11 cellular contexts compared by ENCODE assay signal in the genomic region with DNA sequence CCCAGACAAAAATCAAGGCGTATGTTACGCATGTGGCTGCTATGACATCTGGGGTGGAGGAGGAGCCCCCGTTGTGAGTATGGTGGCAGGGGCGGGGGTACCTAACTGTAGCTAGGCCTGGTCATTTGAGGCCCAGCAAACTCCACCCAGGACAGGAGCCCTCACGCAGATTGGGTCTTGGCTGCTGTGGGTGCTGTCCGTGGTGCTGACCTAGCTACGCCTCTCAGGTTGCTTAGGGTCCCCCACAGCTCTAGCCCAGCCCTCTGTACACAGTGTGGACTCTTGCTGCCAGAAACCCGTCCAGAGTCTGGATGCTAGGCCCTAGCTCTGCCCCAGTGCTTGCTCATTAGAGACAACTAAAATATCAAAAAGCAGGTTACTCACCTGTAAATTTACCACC.
A peak's percentile ranks its signal among the peaks of the same experiment; 100 is the strongest.
DNase-seq lines count a peak whose midpoint lies in the region; ATAC-seq and TF ChIP-seq lines count a peak whose summit lies in the region.
"Had no signal": no experiment of that assay in that cellular context is flagged by ENCODE, and none has a peak within 500 bp of the region (broad histone marks: within the 10 kb centered on the region; RNA-seq: fewer than 3 reads in every experiment).

No MANE protein-coding gene starts in this region.

- no TSS peak for BruUV-seq in Calu3 (replicated peaks; lab: Mats Ljungman, UMichigan)

- H3K4me1 Mint-ChIP-seq in activated naive CD8-positive, alpha-beta T cell treated with anti-CD3 and anti-CD28 coated beads, Interleukin-2, amount 10 ng/mL, durations not matched to agents 7 days and 5 days: no peaks in the 10 kb centered on the region
- no peaks in the 10 kb centered on the region for H3K4me1 Mint-ChIP-seq in activated naive CD8-positive, alpha-beta T cell treated with anti-CD3 and anti-CD28 coated beads for 36 hours
- H3K4me1 Mint-ChIP-seq in progenitor cell of endocrine pancreas (ENCODE audit: low read depth): no peaks in the 10 kb centered on the region
- no peaks in the 10 kb centered on the region for H3K4me1 Mint-ChIP-seq in Calu3 (ENCODE audit: low read depth, unreplicated experiment)
- H3K4me1 Mint-ChIP-seq: B cell had no signal

- intact Hi-C loops in Calu3 (cut with micrococcal nuclease; ENCODE audit: unreplicated experiment): no loop called here

- H3K4me3 Mint-ChIP-seq in activated naive CD8-positive, alpha-beta T cell treated with anti-CD3 and anti-CD28 coated beads, Interleukin-2, amount 10 ng/mL, durations not matched to agents 7 days and 5 days: no peak overlapping the region
- H3K4me3 Mint-ChIP-seq in activated naive CD8-positive, alpha-beta T cell treated with anti-CD3 and anti-CD28 coated beads for 36 hours: no peak overlapping the region
- H3K4me3 Mint-ChIP-seq in progenitor cell of endocrine pancreas (ENCODE audit: low read depth) (no peak overlapping the region), Calu3 (ENCODE audit: low read depth, unreplicated experiment) (no peak overlapping the region)
- H3K4me3 Mint-ChIP-seq: B cell had no signal

- no peak overlapping the region for H3K27ac Mint-ChIP-seq in activated naive CD8-positive, alpha-beta T cell treated with anti-CD3 and anti-CD28 coated beads, Interleukin-2, amount 10 ng/mL, durations not matched to agents 7 days and 5 days
- H3K27ac Mint-ChIP-seq in activated naive CD8-positive, alpha-beta T cell treated with anti-CD3 and anti-CD28 coated beads for 36 hours: no peak overlapping the region
- no peak overlapping the region for H3K27ac Mint-ChIP-seq in progenitor cell of endocrine pancreas
- no peak overlapping the region for H3K27ac Mint-ChIP-seq in Calu3 (ENCODE audit: unreplicated experiment)
- H3K27ac Mint-ChIP-seq: B cell had no signal

- POLR2A ChIA-PET in activated naive CD8-positive, alpha-beta T cell treated with anti-CD3 and anti-CD28 coated beads, Interleukin-2, amount 10 ng/mL, durations not matched to agents 7 days and 5 days (lab: Charles Lee): no interaction called here

- no peaks in the 10 kb centered on the region for H3K36me3 Mint-ChIP-seq in activated naive CD8-positive, alpha-beta T cell treated with anti-CD3 and anti-CD28 coated beads, Interleukin-2, amount 10 ng/mL, durations not matched to agents 7 days and 5 days
- peaks cover 6% of the 10 kb centered on the region for H3K36me3 Mint-ChIP-seq in activated naive CD8-positive, alpha-beta T cell treated with anti-CD3 and anti-CD28 coated beads for 36 hours
- H3K36me3 Mint-ChIP-seq in progenitor cell of endocrine pancreas (ENCODE audit: insufficient read depth) (peaks cover under 1% of the 10 kb centered on the region), Calu3 (ENCODE audit: insufficient read depth, unreplicated experiment) (no peaks in the 10 kb centered on the region)

- TF ChIP-seq CTCF in progenitor cell of endocrine pancreas (IDR thresholded peaks at IDR 0.05; ENCODE audit: unreplicated experiment): no peak
- TF ChIP-seq CTCF in Calu3 (IDR thresholded peaks at IDR 0.05; ENCODE audit: unreplicated experiment): no peak

- peaks cover 29% of the 10 kb centered on the region for H3K9me3 Mint-ChIP-seq in activated naive CD8-positive, alpha-beta T cell treated with anti-CD3 and anti-CD28 coated beads, Interleukin-2, amount 10 ng/mL, durations not matched to agents 7 days and 5 days
- peaks cover 30% of the 10 kb centered on the region for H3K9me3 Mint-ChIP-seq in activated naive CD8-positive, alpha-beta T cell treated with anti-CD3 and anti-CD28 coated beads for 36 hours
- peaks cover 22% of the 10 kb centered on the region for H3K9me3 Mint-ChIP-seq in progenitor cell of endocrine pancreas (ENCODE audit: low read depth)
- peaks cover 15% of the 10 kb centered on the region for H3K9me3 Mint-ChIP-seq in Calu3 (ENCODE audit: low read depth, unreplicated experiment)

- CTCF ChIA-PET in Calu3 (lab: Charles Lee): no interaction called here

- peak; percentile 44 for DNase-seq in activated naive CD8-positive, alpha-beta T cell treated with anti-CD3 and anti-CD28 coated beads, Interleukin-2, amount 10 ng/mL, durations not matched to agents 7 days and 5 days
- DNase-seq in activated naive CD8-positive, alpha-beta T cell treated with anti-CD3 and anti-CD28 coated beads for 36 hours: no peak
- DNase-seq in NCI-H226: peak; percentile 24
- peak; percentile 78 for DNase-seq in ecto neural progenitor cell (ENCODE audit: low spot score)
- peak; percentile 80 for DNase-seq in progenitor cell of endocrine pancreas (ENCODE audit: low spot score, unreplicated experiment)
- DNase-seq in T-helper 1 cell: no peak
- no peak for DNase-seq in Calu3
- DNase-seq: central memory CD4-positive, alpha-beta T cell; NCI-H774 had no signal

- no peaks in the 10 kb centered on the region for H3K27me3 Mint-ChIP-seq in activated naive CD8-positive, alpha-beta T cell treated with anti-CD3 and anti-CD28 coated beads, Interleukin-2, amount 10 ng/mL, durations not matched to agents 7 days and 5 days
- H3K27me3 Mint-ChIP-seq in activated naive CD8-positive, alpha-beta T cell treated with anti-CD3 and anti-CD28 coated beads for 36 hours: no peaks in the 10 kb centered on the region
- H3K27me3 Mint-ChIP-seq in progenitor cell of endocrine pancreas (peaks cover 14% of the 10 kb centered on the region), Calu3 (ENCODE audit: unreplicated experiment) (peaks cover 18% of the 10 kb centered on the region)
- H3K27me3 Mint-ChIP-seq: B cell had no signal

- no peak for ATAC-seq in activated naive CD8-positive, alpha-beta T cell treated with anti-CD3 and anti-CD28 coated beads, Interleukin-2, amount 10 ng/mL, durations not matched to agents 7 days and 5 days (ENCODE audit: low read depth)
- no peak for ATAC-seq in GM19328 (IDR thresholded peaks at IDR 0.05; ENCODE audit: unreplicated experiment)

Comparison
In these comparisons a context has a peak if more than half of its experiments do, and no peak if none do; other contexts are left out.
1. DNase-seq: peak in activated naive CD8-positive, alpha-beta T cell treated with anti-CD3 and anti-CD28 coated beads, Interleukin-2, amount 10 ng/mL, durations not matched to agents 7 days and 5 days (single experiment), NCI-H226 (single experiment), ecto neural progenitor cell (single experiment) and progenitor cell of endocrine pancreas (single experiment); none in activated naive CD8-positive, alpha-beta T cell treated with anti-CD3 and anti-CD28 coated beads for 36 hours (single experiment), T-helper 1 cell (0 of 5) and Calu3 (single experiment).